ENCODE assay signal across 8 cellular contexts in the genomic region with DNA sequence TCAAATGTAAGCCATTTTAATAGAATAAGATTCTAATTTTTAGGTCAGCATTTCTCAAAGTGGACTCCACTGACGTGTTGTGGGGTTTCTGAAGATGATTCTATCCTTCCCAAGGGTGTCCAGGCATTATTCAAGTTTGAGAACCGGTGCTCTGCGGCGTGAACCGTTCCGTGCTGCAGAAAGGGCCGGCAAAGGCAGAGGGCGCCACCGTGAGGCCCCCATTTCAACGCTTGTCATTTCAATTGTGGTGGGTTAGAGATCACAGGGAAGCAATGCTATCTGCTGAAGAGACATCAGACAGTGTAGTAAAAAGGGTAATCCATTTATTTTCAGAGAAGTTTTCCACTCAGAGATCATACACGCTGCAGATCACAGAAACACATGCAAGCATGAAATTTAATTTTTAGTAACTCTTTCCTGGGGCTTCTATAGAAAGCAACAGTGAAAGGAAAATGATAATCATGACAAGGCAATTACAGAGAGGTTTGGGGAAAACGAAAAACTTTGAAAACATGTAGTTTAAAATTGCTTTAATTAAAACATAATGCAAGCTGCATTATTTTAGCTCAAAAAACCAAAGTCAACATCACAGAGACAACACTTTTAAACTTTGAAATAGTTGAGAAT.
A peak's percentile ranks its signal among the peaks of the same experiment; 100 is the strongest.
DNase-seq lines count a peak whose midpoint lies in the region; ATAC-seq and TF ChIP-seq lines count a peak whose summit lies in the region.

No MANE protein-coding gene starts in this region.

- peak; percentile 75 for ATAC-seq in GM21723 (IDR thresholded peaks at IDR 0.05; ENCODE audit: unreplicated experiment)
- ATAC-seq in activated T-cell treated with anti-CD3 and anti-CD28 coated beads, Interleukin-2, amount 50 U/mL, for 72 hours (replicated peaks in 1 of 2) = peak; percentile 39 to 51
- peak; percentile 72 for ATAC-seq in stimulated activated effector memory CD8-positive, alpha-beta T cell treated with anti-CD3 and anti-CD28 coated beads, Interleukin-12 subunit alpha, Interleukin-12 subunit beta, amount 100 ng/mL, for 72 hours

- no peaks in the 10 kb centered on the region for H3K36me3 Mint-ChIP-seq in activated T-cell treated with anti-CD3 and anti-CD28 coated beads, Interleukin-2, amount 50 U/mL, for 72 hours (ENCODE audit: insufficient read depth in 2 of 2)
- no peaks in the 10 kb centered on the region for H3K36me3 Mint-ChIP-seq in stimulated activated effector memory CD8-positive, alpha-beta T cell treated with anti-CD3 and anti-CD28 coated beads, Interleukin-12 subunit alpha, Interleukin-12 subunit beta, amount 100 ng/mL, for 72 hours

- intact Hi-C loops in vagina (cut with DNase I) = no loop called here

- TF ChIP-seq CTCF in vagina (IDR thresholded peaks at IDR 0.05) = no peak

- no peak overlapping the region for H3K4me3 Mint-ChIP-seq in activated T-cell treated with anti-CD3 and anti-CD28 coated beads, Interleukin-2, amount 50 U/mL, for 72 hours
- no peak overlapping the region for H3K4me3 Mint-ChIP-seq in stimulated activated effector memory CD8-positive, alpha-beta T cell treated with anti-CD3 and anti-CD28 coated beads, Interleukin-12 subunit alpha, Interleukin-12 subunit beta, amount 100 ng/mL, for 72 hours

- no peaks in the 10 kb centered on the region for H3K9me3 Mint-ChIP-seq in activated T-cell treated with anti-CD3 and anti-CD28 coated beads, Interleukin-2, amount 50 U/mL, for 72 hours
- no peaks in the 10 kb centered on the region for H3K9me3 Mint-ChIP-seq in stimulated activated effector memory CD8-positive, alpha-beta T cell treated with anti-CD3 and anti-CD28 coated beads, Interleukin-12 subunit alpha, Interleukin-12 subunit beta, amount 100 ng/mL, for 72 hours

- H3K27me3 ChIP-seq in vagina = no peaks in the 10 kb centered on the region

- H3K4me3 ChIP-seq in vagina = no peak overlapping the region

- no peaks in the 10 kb centered on the region for H3K4me1 ChIP-seq in vagina

- H3K27ac Mint-ChIP-seq in activated T-cell treated with anti-CD3 and anti-CD28 coated beads, Interleukin-2, amount 50 U/mL, for 72 hours = no peak overlapping the region
- H3K27ac Mint-ChIP-seq in stimulated activated effector memory CD8-positive, alpha-beta T cell treated with anti-CD3 and anti-CD28 coated beads, Interleukin-12 subunit alpha, Interleukin-12 subunit beta, amount 100 ng/mL, for 72 hours = no peak overlapping the region

- H3K27ac ChIP-seq in vagina = no peak overlapping the region

- TF ChIP-seq POLR2A in vagina (IDR thresholded peaks at IDR 0.05) = no peak

- no peaks in the 10 kb centered on the region for H3K36me3 ChIP-seq in vagina

- DNase-seq in DMS53 (lab: John Stamatoyannopoulos, UW) = peak; percentile 76
- DNase-seq in NCI-H2227 (lab: John Stamatoyannopoulos, UW; ENCODE audit: unreplicated experiment) = peak; percentile 47
- peak; percentile 39 to 44 for DNase-seq in activated T-cell treated with anti-CD3 and anti-CD28 coated beads, Interleukin-2, amount 50 U/mL, for 72 hours
- peak; percentile 72 for DNase-seq in iPS-NIHi7 (ENCODE audit: extremely low spot score)
- DNase-seq in stimulated activated effector memory CD8-positive, alpha-beta T cell treated with anti-CD3 and anti-CD28 coated beads, Interleukin-12 subunit alpha, Interleukin-12 subunit beta, amount 100 ng/mL, for 72 hours (ENCODE audit: low spot score in 2 of 2) = peak in 1 of 2 donors; percentile 52
- no peak for DNase-seq in cerebellar nuclear complex (lab: John Stamatoyannopoulos, UW)
- DNase-seq in vagina (ENCODE audit: extremely low spot score in 2 of 2) = no peak

- H3K4me1 Mint-ChIP-seq in activated T-cell treated with anti-CD3 and anti-CD28 coated beads, Interleukin-2, amount 50 U/mL, for 72 hours (ENCODE audit: low read depth) = no peaks in the 10 kb centered on the region
- H3K4me1 Mint-ChIP-seq in stimulated activated effector memory CD8-positive, alpha-beta T cell treated with anti-CD3 and anti-CD28 coated beads, Interleukin-12 subunit alpha, Interleukin-12 subunit beta, amount 100 ng/mL, for 72 hours = no peaks in the 10 kb centered on the region

- no peaks in the 10 kb centered on the region for H3K9me3 ChIP-seq in vagina

- H3K27me3 Mint-ChIP-seq in activated T-cell treated with anti-CD3 and anti-CD28 coated beads, Interleukin-2, amount 50 U/mL, for 72 hours (ENCODE audit: low read depth) = peaks cover 38% of the 10 kb centered on the region

Comparison
In these comparisons a context has a peak if more than half of its experiments do, and no peak if none do; other contexts are left out.
1. DNase-seq: peak in DMS53 (single experiment), NCI-H2227 (single experiment), activated T-cell treated with anti-CD3 and anti-CD28 coated beads, Interleukin-2, amount 50 U/mL, for 72 hours (2 of 2) and iPS-NIHi7 (single experiment); none in cerebellar nuclear complex (0 of 2) and vagina (0 of 2).
2. Peak in every context shown above with its lines, with median percentiles within 50 percentile points of each other: ATAC-seq.